8 cellular contexts compared by ENCODE assay signal in the genomic region with DNA sequence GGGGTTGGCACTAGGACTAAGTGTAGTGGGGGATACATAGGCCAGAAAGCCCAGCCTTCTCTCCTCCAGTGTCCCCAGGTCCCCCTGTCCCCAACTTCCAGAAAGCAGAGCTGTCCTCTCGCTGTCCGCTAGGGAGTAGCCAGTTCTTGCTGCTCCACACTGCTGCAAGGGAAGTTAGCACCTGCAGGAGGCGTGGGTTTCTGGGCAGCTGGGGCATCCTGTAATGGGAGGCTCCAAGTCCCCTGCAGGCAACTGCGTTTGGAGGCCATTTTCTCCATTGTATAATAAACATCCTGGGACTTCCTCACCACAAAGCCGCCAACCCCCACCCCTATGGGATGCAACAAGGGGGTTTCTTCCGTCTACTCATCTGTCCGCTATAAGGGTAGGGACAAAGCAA. TPM values are rescaled to one million over a fixed set of nuclear protein-coding genes. Genes with fewer than 3 reads are reported as not detected.
A peak's percentile ranks its signal among the peaks of the same experiment; 100 is the strongest.
DNase-seq lines count a peak whose midpoint lies in the region; ATAC-seq, FAIRE-seq and TF ChIP-seq lines count a peak whose summit lies in the region.

No MANE protein-coding gene starts in this region.

- no peaks in the 10 kb centered on the region for H4K20me1 ChIP-seq in astrocyte (ENCODE audit: insufficient read depth, low read length)

- no peaks in the 10 kb centered on the region for H3K36me3 Mint-ChIP-seq in astrocyte (ENCODE audit: low read depth, unreplicated experiment)

- no peak for ATAC-seq in HG03159 (IDR thresholded peaks at IDR 0.05; ENCODE audit: unreplicated experiment)

- H3K4me3 ChIP-seq in astrocyte (ENCODE audit: insufficient read depth, low read depth, low read length) (no peak overlapping the region), mesodermal cell (ENCODE audit: extremely low read depth, insufficient read depth, low read length, poor library complexity, severe bottlenecking) (peak overlapping the region; percentile 42), tibial artery (no peak overlapping the region)

- no peak for FAIRE-seq in D721Med (lab: Jason Lieb, UNC)
- no peak for FAIRE-seq in astrocyte (lab: Jason Lieb, UNC)

- DNase-seq in D721Med (ENCODE audit: insufficient read length, low spot score), result no peak
- peak; percentile 28 for DNase-seq in KBM-7
- DNase-seq in astrocyte (ENCODE audit: low read depth), result peak; percentile 11
- DNase-seq in tibial artery, result no peak
- DNase-seq in GOT3 (lab: John Stamatoyannopoulos, UW), result no peak
- no peak for DNase-seq in T-helper 1 cell

- no peak overlapping the region for H3K4me2 ChIP-seq in astrocyte (ENCODE audit: low read length)

- H3K9ac ChIP-seq in astrocyte (ENCODE audit: low read length), result no peak overlapping the region

- TF ChIP-seq CTCF in D721Med (IDR thresholded peaks at IDR 0.05; ENCODE audit: insufficient read depth, missing control alignments) (peak; percentile 50), astrocyte (IDR thresholded peaks at IDR 0.05; ENCODE audit: insufficient read depth, low read depth, low read length) (no peak), tibial artery (IDR thresholded peaks at IDR 0.05) (no peak)

- no peak overlapping the region for H3K27ac Mint-ChIP-seq in astrocyte (ENCODE audit: unreplicated experiment)

- H3K27me3 Mint-ChIP-seq in astrocyte (ENCODE audit: low read depth, unreplicated experiment), result peaks cover 61% of the 10 kb centered on the region

- H3K9me3 ChIP-seq in astrocyte (ENCODE audit: insufficient read depth, low read depth, low read length), result no peaks in the 10 kb centered on the region
- H3K9me3 ChIP-seq in mesodermal cell (ENCODE audit: control insufficient read depth, low read length), result no peaks in the 10 kb centered on the region
- H3K9me3 ChIP-seq in tibial artery, result no peaks in the 10 kb centered on the region

- H3K79me2 ChIP-seq in astrocyte (ENCODE audit: insufficient read depth, low read length), result no peaks in the 10 kb centered on the region

- H2AFZ ChIP-seq in astrocyte (ENCODE audit: low read depth, low read length), result no peak overlapping the region

- H3K36me3 ChIP-seq in astrocyte (ENCODE audit: insufficient read depth, low read length), result no peaks in the 10 kb centered on the region
- no peaks in the 10 kb centered on the region for H3K36me3 ChIP-seq in mesodermal cell (ENCODE audit: control insufficient read depth, insufficient read depth, low read length)
- H3K36me3 ChIP-seq in tibial artery, result no peaks in the 10 kb centered on the region

- peaks cover 12% of the 10 kb centered on the region for H3K4me1 ChIP-seq in astrocyte (ENCODE audit: insufficient read depth, low read length)
- peaks cover 18% of the 10 kb centered on the region for H3K4me1 ChIP-seq in mesodermal cell (ENCODE audit: control insufficient read depth, insufficient read depth, low read length, poor library complexity, severe bottlenecking)
- H3K4me1 ChIP-seq in tibial artery, result peaks cover 0 to 28% (median 18%) of the 10 kb centered on the region in 4 donors

- 3 to 16% methylated on average over 5 to 6 of the region's 7 CpGs for WGBS in mesodermal cell (ENCODE audit: insufficient coverage in 2 of 2), 2 experiments

- H3K4me1 Mint-ChIP-seq in astrocyte (ENCODE audit: low read depth, unreplicated experiment), result peaks cover 3% of the 10 kb centered on the region

- in situ Hi-C loops in KBM-7 (cut with MboI; ENCODE audit: low pct_unique_long_range_greater_than_20kb, low sequenced_read_pairs), result no loop called here

- H3K4me3 Mint-ChIP-seq in astrocyte (ENCODE audit: unreplicated experiment), result no peak overlapping the region

- H3K27ac ChIP-seq in astrocyte (ENCODE audit: low read depth, low read length) (no peak overlapping the region), mesodermal cell (ENCODE audit: low read depth, low read length, severe bottlenecking) (no peak overlapping the region), tibial artery (no peak overlapping the region)

- H3K27me3 ChIP-seq in astrocyte (ENCODE audit: insufficient read depth, low read length), result peaks cover 45% of the 10 kb centered on the region
- peaks cover 0 to 36% of the 10 kb centered on the region in 2 donors for H3K27me3 ChIP-seq in tibial artery

- H3K9me3 Mint-ChIP-seq in astrocyte (ENCODE audit: unreplicated experiment), result peaks cover 2% of the 10 kb centered on the region

- intact Hi-C loops in tibial artery (cut with DNase I; ENCODE audit: low total_unique reads), result no loop called here

RNA-seq across cellular contexts. Expression of a gene that starts 1.7 kb away (rescaled TPM):
- total RNA-seq in astrocyte, result not detected in 2 replicates
- polyA plus RNA-seq in mesodermal cell (2013, experiment 1 of 2), result 0.63 TPM
- polyA plus RNA-seq in mesodermal cell (2013, experiment 2 of 2), result 0.96 TPM

RNA-seq across cellular contexts. Expression of a gene that starts 54.4 kb away (rescaled TPM):
- 66.0 and 67.0 TPM in 2 replicates for total RNA-seq in astrocyte
- 67.5 TPM for polyA plus RNA-seq in mesodermal cell (2013, experiment 1 of 2)
- polyA plus RNA-seq in mesodermal cell (2013, experiment 2 of 2), result 46.0 TPM

Comparison
In these comparisons a context has a peak if more than half of its experiments do, and no peak if none do; other contexts are left out.
1. DNase-seq: peak in KBM-7 (single experiment) and astrocyte (single experiment); none in D721Med (single experiment), tibial artery (0 of 2), GOT3 (single experiment) and T-helper 1 cell (0 of 5).